ENCODE assay signal across 16 cellular contexts in the genomic region with DNA sequence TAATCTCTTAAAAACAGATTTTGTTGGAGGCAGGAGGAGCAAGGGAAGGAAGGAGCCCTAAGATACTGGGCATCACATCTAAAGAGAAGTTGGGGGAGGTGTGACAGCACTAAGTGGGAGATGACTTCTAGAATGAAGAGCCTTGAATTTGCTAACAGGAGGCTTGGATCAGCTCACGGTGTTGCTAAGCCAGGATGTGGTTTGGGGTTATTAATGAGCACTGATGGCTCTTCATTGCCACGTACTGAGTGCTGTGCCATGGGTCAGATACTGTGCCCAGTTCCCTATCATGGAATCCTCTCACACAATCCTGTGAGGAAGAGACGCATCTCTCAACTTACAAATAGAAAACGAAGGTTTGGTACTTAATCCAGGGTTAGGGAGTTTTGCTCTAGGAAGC.
A peak's percentile ranks its signal among the peaks of the same experiment; 100 is the strongest.
DNase-seq lines count a peak whose midpoint lies in the region; ATAC-seq and TF ChIP-seq lines count a peak whose summit lies in the region.
"Had no signal": no experiment of that assay in that cellular context is flagged by ENCODE, and none has a peak within 500 bp of the region (broad histone marks: within the 10 kb centered on the region; RNA-seq: fewer than 3 reads in every experiment).

No MANE protein-coding gene starts in this region.

- H3K9ac ChIP-seq in GM23248, result no peak overlapping the region

- H4K20me1 ChIP-seq in GM23248 (ENCODE audit: insufficient read depth) (no peaks in the 10 kb centered on the region), PC-9 (ENCODE audit: insufficient read depth) (no peaks in the 10 kb centered on the region)

- ATAC-seq in left lung (peak; percentile 16), upper lobe of left lung (ENCODE audit: low FRiP score in 2 of 2) (no peak)

- WGBS in GM23248 (ENCODE audit: low coverage in 1 of 2, low lambda C conversion rate in 2 of 2, missing lambda C conversion rate in 2 of 2), 2 experiments, result 46 to 51% methylated on average over 4 of the region's 4 CpGs
- 28 to 41% methylated on average over 4 of the region's 4 CpGs for WGBS in upper lobe of left lung, 2 donors

- H3K9me2 ChIP-seq in GM23248 (ENCODE audit: insufficient read depth) (no peaks in the 10 kb centered on the region), PC-9 (ENCODE audit: insufficient read depth) (no peaks in the 10 kb centered on the region)

- POLR2A ChIA-PET in PC-9 (lab: Charles Lee; ENCODE audit: unreplicated experiment), result no interaction called here

- no peak overlapping the region for H3K27ac ChIP-seq in GM23248
- H3K27ac ChIP-seq in PC-9, result no peak overlapping the region
- peak overlapping the region in 1 of 2 donors; percentile 9 for H3K27ac ChIP-seq in left lung
- H3K27ac ChIP-seq in upper lobe of left lung, result peak overlapping the region in 3 of 4 donors; percentile 5 to 58 (median 57)
- H3K27ac ChIP-seq in WERI-Rb-1, result no peak overlapping the region

- no peak overlapping the region for H2AFZ ChIP-seq in GM23248
- no peak overlapping the region for H2AFZ ChIP-seq in PC-9

- TF ChIP-seq EP300 in upper lobe of left lung (IDR thresholded peaks at IDR 0.05), result no peak

- no peaks in the 10 kb centered on the region for H3K9me3 ChIP-seq in GM23248 (ENCODE audit: low read depth)
- no peaks in the 10 kb centered on the region for H3K9me3 ChIP-seq in PC-9 (ENCODE audit: insufficient read depth, low read depth)
- H3K9me3 ChIP-seq in left lung, result no peaks in the 10 kb centered on the region
- H3K9me3 ChIP-seq in upper lobe of left lung, result no peaks in the 10 kb centered on the region
- H3K9me3 ChIP-seq in WERI-Rb-1 (ENCODE audit: severe bottlenecking), result no peaks in the 10 kb centered on the region
- H3K9me3 ChIP-seq: HAP-1 had no signal

- H3K4me3 ChIP-seq in GM23248 (no peak overlapping the region), PC-9 (no peak overlapping the region), left lung (no peak overlapping the region), upper lobe of left lung (no peak overlapping the region), WERI-Rb-1 (ENCODE audit: low read depth, low read length) (no peak overlapping the region)
- H3K4me3 ChIP-seq: HAP-1 had no signal

- no peaks in the 10 kb centered on the region for H3F3A ChIP-seq in GM23248 (ENCODE audit: insufficient read depth)
- H3F3A ChIP-seq in PC-9 (ENCODE audit: insufficient read depth, low read depth), result no peaks in the 10 kb centered on the region

- intact Hi-C loops in PC-9 (cut with micrococcal nuclease; ENCODE audit: unreplicated experiment), result loop anchor here (5.0 kb wide), 1 partner anchor 856 kb away; no protein-coding TSS in a partner anchor
- intact Hi-C loops in left lung (cut with DNase I), result no loop called here

- H3K79me2 ChIP-seq in GM23248 (ENCODE audit: insufficient read depth) (no peaks in the 10 kb centered on the region), PC-9 (ENCODE audit: low read depth) (no peaks in the 10 kb centered on the region)

- BruUV-seq in PC-9 (replicated peaks; lab: Mats Ljungman, UMichigan), result no TSS peak

- H3K27me3 ChIP-seq in GM23248 (replicated peaks; ENCODE audit: insufficient read depth), result no peaks in the 10 kb centered on the region
- H3K27me3 ChIP-seq in PC-9 (ENCODE audit: insufficient read depth, low read depth), result peaks cover 35% of the 10 kb centered on the region
- no peaks in the 10 kb centered on the region for H3K27me3 ChIP-seq in left lung
- H3K27me3 ChIP-seq in upper lobe of left lung, result no peaks in the 10 kb centered on the region
- H3K27me3 ChIP-seq in WERI-Rb-1 (ENCODE audit: insufficient read depth, low read depth, severe bottlenecking), result peaks cover 57% of the 10 kb centered on the region

- no peak overlapping the region for H3K4me2 ChIP-seq in GM23248 (ENCODE audit: unreplicated experiment)
- H3K4me2 ChIP-seq in PC-9, result peak overlapping the region; percentile 50; the same call in 1 of the 2 replicates

- in situ Hi-C loops in GM23248 (cut with MboI), result loop anchor here (10.0 to 25.0 kb wide), 2 partner anchors 596 to 889 kb away; a partner anchor contains a TSS

- no peaks in the 10 kb centered on the region; the same call in 1 of the 2 replicates for H3K4me1 ChIP-seq in GM23248 (ENCODE audit: insufficient read depth)
- 0 out of 2 replicates have a peak, but pooled peaks cover 4% of the 10 kb centered on the region for H3K4me1 ChIP-seq in PC-9 (replicated peaks; ENCODE audit: insufficient read depth)
- H3K4me1 ChIP-seq in left lung, result peaks cover 0 to 4% of the 10 kb centered on the region in 2 donors
- peaks cover 8 to 31% (median 21%) of the 10 kb centered on the region in 4 donors for H3K4me1 ChIP-seq in upper lobe of left lung
- H3K4me1 ChIP-seq: HAP-1 had no signal

- H3K36me3 ChIP-seq in GM23248 (ENCODE audit: low read depth) (no peaks in the 10 kb centered on the region), PC-9 (ENCODE audit: low read depth) (no peaks in the 10 kb centered on the region), left lung (no peaks in the 10 kb centered on the region), upper lobe of left lung (no peaks in the 10 kb centered on the region), WERI-Rb-1 (no peaks in the 10 kb centered on the region)
- H3K36me3 ChIP-seq: HAP-1 had no signal

- peak; percentile 9 for DNase-seq in GM23248
- DNase-seq in PC-9, result no peak
- no peak for DNase-seq in left lung
- no peak for DNase-seq in upper lobe of left lung
- no peak for DNase-seq in activated naive CD4-positive, alpha-beta T cell treated with anti-CD3 and anti-CD28 coated beads, Interleukin-2, amount 50 U/mL, for 16 hours
- no peak for DNase-seq in OCI-M1 (lab: John Stamatoyannopoulos, UW)
- DNase-seq in WERI-Rb-1, result no peak
- DNase-seq: C1 segment of cervical spinal cord; CD8-positive, alpha-beta memory T cell; DMS53; NCI-H1105; NCI-H1694; NCI-H2081 treated with DMSO at 0.1 percent for 48 hours; NK-92 treated with Interleukin-12 subunit alpha and Interleukin-12 subunit beta, amount 100 ng/mL, for 24 hours; SHP77 treated with DMSO at 0.1 percent for 48 hours had no signal

- TF ChIP-seq CTCF in PC-9 (conservative IDR thresholded peaks at IDR 0.05), result no peak
- no peak for TF ChIP-seq CTCF in left lung (IDR thresholded peaks at IDR 0.05)
- TF ChIP-seq CTCF in upper lobe of left lung (IDR thresholded peaks at IDR 0.05), result no peak
- TF ChIP-seq CTCF in WERI-Rb-1 (IDR thresholded peaks at IDR 0.05; ENCODE audit: low read depth, low read length), result no peak

- CTCF ChIA-PET in PC-9 (lab: Charles Lee), result no interaction called here

- no peak for TF ChIP-seq POLR2A in upper lobe of left lung (IDR thresholded peaks at IDR 0.05)

Comparison
In these comparisons a context has a peak if more than half of its experiments do, and no peak if none do; other contexts are left out.
1. H3K27ac ChIP-seq: peak in upper lobe of left lung (3 of 4); none in GM23248 (single experiment), PC-9 (single experiment) and WERI-Rb-1 (single experiment).